ENCODE assay signal across 1 cellular context in genomic region chr7:92808006-92808405, GRCh38.
A peak's percentile ranks its signal among the peaks of the same experiment; 100 is the strongest.
TF ChIP-seq lines count a peak whose summit lies in the region.

No MANE protein-coding gene starts in this region.

TF ChIP-seq in H1, 55 proteins besides CTCF, POLR2A, EP300 and RAD21:
- no peak for TF ChIP-seq EGR1 (IDR thresholded peaks at IDR 0.05; ENCODE audit: borderline replicate concordance, low read depth, low read length)
- no peak for TF ChIP-seq RBBP5 (IDR thresholded peaks at IDR 0.05; ENCODE audit: borderline replicate concordance, low read depth, low read length)
- TF ChIP-seq SRF (IDR thresholded peaks at IDR 0.05; ENCODE audit: low read depth, low read length) = no peak
- no peak for TF ChIP-seq SIRT6 (IDR thresholded peaks at IDR 0.05; ENCODE audit: low read length)
- TF ChIP-seq SIX5 (IDR thresholded peaks at IDR 0.05; ENCODE audit: low read depth, low read length) = no peak
- 0 out of 2 replicates have a peak, but pooled peaks have one; percentile 12 for TF ChIP-seq CEBPB (IDR thresholded peaks at IDR 0.05; ENCODE audit: low read depth, low read length)
